ENCODE assay signal across 22 cellular contexts in the genomic region with DNA sequence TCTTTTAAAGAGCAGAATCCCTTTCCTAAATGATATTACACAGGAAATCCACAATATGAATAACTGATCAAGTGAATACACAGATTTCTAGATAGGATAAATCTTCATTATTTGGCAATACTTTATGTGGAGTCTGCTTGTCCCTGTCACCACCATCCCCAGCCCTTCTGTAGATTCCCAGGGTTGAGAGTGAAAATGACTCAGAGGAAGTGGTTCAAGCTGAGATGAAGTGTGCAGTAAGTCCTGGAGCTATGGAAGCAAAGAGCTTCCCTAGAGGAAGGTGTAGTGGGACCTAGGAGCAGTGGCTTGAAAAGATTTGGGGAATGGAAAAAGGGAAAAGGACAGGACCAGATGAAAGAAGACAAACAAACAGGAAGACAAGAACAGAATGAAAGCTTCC.
A peak's percentile ranks its signal among the peaks of the same experiment; 100 is the strongest.
DNase-seq lines count a peak whose midpoint lies in the region; ATAC-seq and TF ChIP-seq lines count a peak whose summit lies in the region.
"Had no signal": no experiment of that assay in that cellular context is flagged by ENCODE, and none has a peak within 500 bp of the region (broad histone marks: within the 10 kb centered on the region; RNA-seq: fewer than 3 reads in every experiment).

No MANE protein-coding gene starts in this region.

- no peak for ATAC-seq in stimulated activated naive CD8-positive, alpha-beta T cell treated with anti-CD3 and anti-CD28 coated beads, Interleukin-15, Interleukin-2, amounts not matched to agents 100 U/mL and 50 U/mL, for 24 hours
- ATAC-seq in activated T-cell treated with anti-CD3 and anti-CD28 coated beads, Interleukin-2, amount 50 U/mL, for 4 hours, result no peak
- ATAC-seq: lower lobe of right lung; stimulated activated effector memory CD8-positive, alpha-beta T cell treated with anti-CD3 and anti-CD28 coated beads, Interleukin-12 subunit alpha, Interleukin-12 subunit beta, amount 100 ng/mL, for 72 hours had no signal

- no peaks in the 10 kb centered on the region for H3K36me3 Mint-ChIP-seq in activated T-cell treated with anti-CD3 and anti-CD28 coated beads, Interleukin-2, amount 50 U/mL, for 4 hours (ENCODE audit: insufficient read depth)
- H3K36me3 Mint-ChIP-seq in progenitor cell of endocrine pancreas (ENCODE audit: insufficient read depth), result no peaks in the 10 kb centered on the region
- H3K36me3 Mint-ChIP-seq: stimulated activated effector memory CD8-positive, alpha-beta T cell treated with anti-CD3 and anti-CD28 coated beads, Interleukin-12 subunit alpha, Interleukin-12 subunit beta, amount 100 ng/mL, for 72 hours had no signal

- DNase-seq in EL (peak; percentile 74), LHCN-M2 (ENCODE audit: low read depth) (peak; percentile 63), epithelial cell of esophagus (ENCODE audit: low read depth) (peak; percentile 79), renal cortical epithelial cell (ENCODE audit: low read depth) (peak; percentile 58), progenitor cell of endocrine pancreas (ENCODE audit: low spot score, unreplicated experiment) (no peak), NCI-H2029 treated with DMSO at 0.1 percent for 48 hours (lab: John Stamatoyannopoulos, UW) (no peak)
- no peak for DNase-seq in stimulated activated naive CD8-positive, alpha-beta T cell treated with anti-CD3 and anti-CD28 coated beads, Interleukin-15, Interleukin-2, amounts not matched to agents 100 U/mL and 50 U/mL, for 24 hours
- no peak for DNase-seq in activated T-cell treated with anti-CD3 and anti-CD28 coated beads, Interleukin-2, amount 50 U/mL, for 4 hours
- DNase-seq: activated CD4-positive, alpha-beta T cell treated with anti-CD3 and anti-CD28 coated beads for 4 hours; activated effector memory CD4-positive, alpha-beta T cell treated with Interleukin-2 at 50 U/mL for 16 hours; Caco-2; central memory CD4-positive, alpha-beta T cell; lower lobe of right lung; NCI-H1436; NCI-H82; occipital lobe; T-helper 9 cell had no signal

- peaks cover under 1% of the 10 kb centered on the region for H3K27me3 Mint-ChIP-seq in activated T-cell treated with anti-CD3 and anti-CD28 coated beads, Interleukin-2, amount 50 U/mL, for 4 hours (ENCODE audit: low read depth)
- peaks cover 8% of the 10 kb centered on the region for H3K27me3 Mint-ChIP-seq in progenitor cell of endocrine pancreas

- no peak overlapping the region for H3K4me3 ChIP-seq in epithelial cell of esophagus (ENCODE audit: low read length)
- H3K4me3 ChIP-seq: esophagus muscularis mucosa, lower lobe of right lung, SK-N-MC, thoracic aorta had no signal

- TF ChIP-seq CTCF in epithelial cell of esophagus (IDR thresholded peaks at IDR 0.05; ENCODE audit: insufficient read depth, low read depth, low read length, missing control alignments), result no peak
- no peak for TF ChIP-seq CTCF in progenitor cell of endocrine pancreas (IDR thresholded peaks at IDR 0.05; ENCODE audit: unreplicated experiment)

- H3K9me3 Mint-ChIP-seq in activated T-cell treated with anti-CD3 and anti-CD28 coated beads, Interleukin-2, amount 50 U/mL, for 4 hours, result no peaks in the 10 kb centered on the region
- H3K9me3 Mint-ChIP-seq in progenitor cell of endocrine pancreas (ENCODE audit: low read depth), result no peaks in the 10 kb centered on the region
- H3K9me3 Mint-ChIP-seq: stimulated activated effector memory CD8-positive, alpha-beta T cell treated with anti-CD3 and anti-CD28 coated beads, Interleukin-12 subunit alpha, Interleukin-12 subunit beta, amount 100 ng/mL, for 72 hours had no signal

- H3K4me1 Mint-ChIP-seq in activated T-cell treated with anti-CD3 and anti-CD28 coated beads, Interleukin-2, amount 50 U/mL, for 4 hours (ENCODE audit: low read depth), result peaks cover 10% of the 10 kb centered on the region
- peaks cover 10% of the 10 kb centered on the region for H3K4me1 Mint-ChIP-seq in progenitor cell of endocrine pancreas (ENCODE audit: low read depth)
- H3K4me1 Mint-ChIP-seq: B cell had no signal

- H3K27ac Mint-ChIP-seq in progenitor cell of endocrine pancreas, result no peak overlapping the region
- H3K27ac Mint-ChIP-seq: B cell; stimulated activated effector memory CD8-positive, alpha-beta T cell treated with anti-CD3 and anti-CD28 coated beads, Interleukin-12 subunit alpha, Interleukin-12 subunit beta, amount 100 ng/mL, for 72 hours had no signal

- no peak overlapping the region for H3K4me3 Mint-ChIP-seq in activated T-cell treated with anti-CD3 and anti-CD28 coated beads, Interleukin-2, amount 50 U/mL, for 4 hours
- no peak overlapping the region for H3K4me3 Mint-ChIP-seq in progenitor cell of endocrine pancreas (ENCODE audit: low read depth)
- H3K4me3 Mint-ChIP-seq: B cell; stimulated activated effector memory CD8-positive, alpha-beta T cell treated with anti-CD3 and anti-CD28 coated beads, Interleukin-12 subunit alpha, Interleukin-12 subunit beta, amount 100 ng/mL, for 72 hours had no signal

Comparison
In these comparisons a context has a peak if more than half of its experiments do, and no peak if none do; other contexts are left out.
1. DNase-seq: peak in EL (single experiment), LHCN-M2 (single experiment), epithelial cell of esophagus (single experiment) and renal cortical epithelial cell (single experiment); none in stimulated activated naive CD8-positive, alpha-beta T cell treated with anti-CD3 and anti-CD28 coated beads, Interleukin-15, Interleukin-2, amounts not matched to agents 100 U/mL and 50 U/mL, for 24 hours (single experiment), activated T-cell treated with anti-CD3 and anti-CD28 coated beads, Interleukin-2, amount 50 U/mL, for 4 hours (single experiment), progenitor cell of endocrine pancreas (single experiment) and NCI-H2029 treated with DMSO at 0.1 percent for 48 hours (single experiment).